Comparison of ENCODE assay signal across 20 cellular contexts in genomic region chr17:76432004-76432403, GRCh38. TPM values are rescaled to one million over a fixed set of nuclear protein-coding genes. Genes with fewer than 3 reads are reported as not detected.
"Had no signal": no experiment of that assay in that cellular context is flagged by ENCODE, and none has a peak within 500 bp of the region (broad histone marks: within the 10 kb centered on the region; RNA-seq: fewer than 3 reads in every experiment).

No MANE protein-coding gene starts in this region.

- H3K4me3 Mint-ChIP-seq: activated CD4-positive, alpha-beta memory T cell treated with anti-CD3 and anti-CD28 coated beads for 36 hours; activated CD4-positive, alpha-beta T cell treated with anti-CD3 and anti-CD28 coated beads for 36 hours; activated CD8-positive, alpha-beta memory T cell treated with anti-CD3 and anti-CD28 coated beads, Interleukin-2, amount 10 ng/mL, durations not matched to agents 7 days and 5 days; effector memory CD8-positive, alpha-beta T cell had no signal

- H3K27me3 Mint-ChIP-seq: activated CD4-positive, alpha-beta memory T cell treated with anti-CD3 and anti-CD28 coated beads for 36 hours; activated CD4-positive, alpha-beta T cell treated with anti-CD3 and anti-CD28 coated beads for 36 hours; activated CD8-positive, alpha-beta memory T cell treated with anti-CD3 and anti-CD28 coated beads, Interleukin-2, amount 10 ng/mL, durations not matched to agents 7 days and 5 days; effector memory CD8-positive, alpha-beta T cell had no signal

- H3K36me3 Mint-ChIP-seq: activated CD4-positive, alpha-beta memory T cell treated with anti-CD3 and anti-CD28 coated beads for 36 hours; activated CD8-positive, alpha-beta memory T cell treated with anti-CD3 and anti-CD28 coated beads, Interleukin-2, amount 10 ng/mL, durations not matched to agents 7 days and 5 days had no signal

- H3K4me3 ChIP-seq: body of pancreas, gastroesophageal sphincter, tibial nerve had no signal

- H3K27ac ChIP-seq: body of pancreas, epithelial cell of prostate, gastroesophageal sphincter had no signal

- FAIRE-seq: keratinocyte had no signal

- H3K9me3 ChIP-seq: body of pancreas, gastroesophageal sphincter, tibial nerve had no signal

- H3K27me3 ChIP-seq: body of pancreas, gastroesophageal sphincter, tibial nerve had no signal

- DNase-seq: activated CD4-positive, alpha-beta memory T cell treated with anti-CD3 and anti-CD28 coated beads for 36 hours; activated CD4-positive, alpha-beta T cell treated with anti-CD3 and anti-CD28 coated beads for 36 hours; activated CD8-positive, alpha-beta memory T cell treated with anti-CD3 and anti-CD28 coated beads, Interleukin-2, amount 10 ng/mL, durations not matched to agents 7 days and 5 days; activated naive CD4-positive, alpha-beta T cell treated with anti-CD3 and anti-CD28 coated beads, Interleukin-2, amount 50 U/mL, for 16 hours; activated T-cell treated with anti-CD3 and anti-CD28 coated beads, Interleukin-2, amount 50 U/mL, for 1 hour; body of pancreas; effector memory CD8-positive, alpha-beta T cell; stimulated activated CD4-positive, alpha-beta T cell treated with anti-CD3 and anti-CD28 coated beads, Interleukin-2, amount 100 ng/mL, for 48 hours; stimulated activated naive CD4-positive, alpha-beta T cell; substantia nigra; T1000 had no signal

- H3K9me3 Mint-ChIP-seq: activated CD4-positive, alpha-beta memory T cell treated with anti-CD3 and anti-CD28 coated beads for 36 hours; effector memory CD8-positive, alpha-beta T cell had no signal

- ATAC-seq: body of pancreas; effector memory CD8-positive, alpha-beta T cell; gastroesophageal sphincter had no signal

- H3K36me3 ChIP-seq: gastroesophageal sphincter, tibial nerve had no signal

- H3K27ac Mint-ChIP-seq: activated CD4-positive, alpha-beta memory T cell treated with anti-CD3 and anti-CD28 coated beads for 36 hours; activated CD4-positive, alpha-beta T cell treated with anti-CD3 and anti-CD28 coated beads for 36 hours; activated CD8-positive, alpha-beta memory T cell treated with anti-CD3 and anti-CD28 coated beads, Interleukin-2, amount 10 ng/mL, durations not matched to agents 7 days and 5 days had no signal

RNA-seq across cellular contexts. Expression of gene AANAT, which starts 35.4 kb away (rescaled TPM):
- total RNA-seq: activated CD4-positive, alpha-beta memory T cell treated with anti-CD3 and anti-CD28 coated beads for 36 hours; activated CD8-positive, alpha-beta memory T cell treated with anti-CD3 and anti-CD28 coated beads, Interleukin-2, amount 10 ng/mL, durations not matched to agents 7 days and 5 days; body of pancreas; dermis blood vessel endothelial cell; gastroesophageal sphincter; liver; mesenteric fat pad; osteocyte; tibial nerve had no signal
- polyA plus RNA-seq: keratinocyte, liver, neural cell had no signal
